2 cellular contexts compared by ENCODE assay signal in the genomic region with DNA sequence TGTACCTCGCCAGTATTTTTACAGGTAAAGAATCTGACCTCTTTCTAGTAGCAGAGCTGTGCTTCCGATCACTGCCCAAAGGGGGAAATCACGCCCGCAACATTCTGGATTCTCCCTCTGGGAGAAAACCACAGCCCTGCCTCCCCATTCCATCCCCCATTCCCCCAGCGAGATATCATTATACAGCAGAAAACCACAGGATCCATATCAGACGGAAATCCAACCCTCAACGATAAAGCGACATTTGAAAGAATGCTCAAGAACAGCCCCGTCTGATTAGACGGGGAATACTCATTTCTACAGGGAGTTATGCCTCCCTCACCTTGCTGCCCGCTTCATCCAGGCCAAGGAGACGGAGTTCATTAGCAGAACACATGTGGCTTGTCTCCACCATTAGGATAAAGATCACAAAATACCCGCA.
TF ChIP-seq lines count a peak whose summit lies in the region.

No MANE protein-coding gene starts in this region.

TF ChIP-seq in GM23338, 12 proteins besides CTCF, POLR2A, EP300 and RAD21:
- TF ChIP-seq CREB1 (CRISPR knock-in tag; IDR thresholded peaks at IDR 0.05; ENCODE audit: low read depth) (no peak), REST (IDR thresholded peaks at IDR 0.05; ENCODE audit: unreplicated experiment) (no peak), EZH2 (IDR thresholded peaks at IDR 0.05; ENCODE audit: low read depth, unreplicated experiment) (no peak), JUNB (IDR thresholded peaks at IDR 0.05; ENCODE audit: unreplicated experiment) (no peak), ETS1 (IDR thresholded peaks at IDR 0.05) (no peak), EZH2phosphoT487 (IDR thresholded peaks at IDR 0.05; ENCODE audit: unreplicated experiment) (no peak)

TF ChIP-seq in H1, 55 proteins besides CTCF, POLR2A, EP300 and RAD21:
- TF ChIP-seq TBP (IDR thresholded peaks at IDR 0.05; ENCODE audit: low read depth, low read length) (no peak), EZH2 (IDR thresholded peaks at IDR 0.05; ENCODE audit: low read depth, low read length, severe bottlenecking) (no peak), RNF2 (IDR thresholded peaks at IDR 0.05; ENCODE audit: borderline replicate concordance, low read depth, low read length, missing control alignments, poor library complexity, severe bottlenecking) (no peak), KDM1A (IDR thresholded peaks at IDR 0.05; ENCODE audit: borderline replicate concordance, low read length) (no peak), SAP30 (IDR thresholded peaks at IDR 0.05; ENCODE audit: insufficient read depth, insufficient replicate concordance, low read length) (no peak), SP1 (IDR thresholded peaks at IDR 0.05; ENCODE audit: low read depth, low read length) (no peak), POLR2AphosphoS5 (IDR thresholded peaks at IDR 0.05; ENCODE audit: low read depth, low read length) (no peak), PHF8 (conservative IDR thresholded peaks at IDR 0.05; ENCODE audit: low read depth, low read length) (no peak), ATF2 (IDR thresholded peaks at IDR 0.05; ENCODE audit: low read length) (no peak), JUN (IDR thresholded peaks at IDR 0.05; ENCODE audit: low read depth, low read length) (no peak), ASH2L (IDR thresholded peaks at IDR 0.05; ENCODE audit: low read length) (no peak), SIRT6 (IDR thresholded peaks at IDR 0.05; ENCODE audit: low read length) (no peak)
- TF ChIP-seq, protein P1, sequence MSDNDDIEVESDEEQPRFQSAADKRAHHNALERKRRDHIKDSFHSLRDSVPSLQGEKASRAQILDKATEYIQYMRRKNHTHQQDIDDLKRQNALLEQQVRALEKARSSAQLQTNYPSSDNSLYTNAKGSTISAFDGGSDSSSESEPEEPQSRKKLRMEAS (IDR thresholded peaks at IDR 0.05), result no peak
